In genomic region chr15:91694131-91694828, GRCh38 we compare ENCODE assay signal across 9 cellular contexts.
DNase-seq lines count a peak whose midpoint lies in the region; ATAC-seq and TF ChIP-seq lines count a peak whose summit lies in the region.
"Had no signal": no experiment of that assay in that cellular context is flagged by ENCODE, and none has a peak within 500 bp of the region (broad histone marks: within the 10 kb centered on the region; RNA-seq: fewer than 3 reads in every experiment).

No MANE protein-coding gene starts in this region.

- peaks cover 0 to 3% of the 10 kb centered on the region in 2 donors for H3K4me1 ChIP-seq in ascending aorta
- no peaks in the 10 kb centered on the region for H3K4me1 ChIP-seq in right cardiac atrium (ENCODE audit: control insufficient read depth, insufficient read depth, low read length)

- H3K9me3 ChIP-seq in ascending aorta (no peaks in the 10 kb centered on the region), right cardiac atrium (ENCODE audit: control insufficient read depth, low read length) (no peaks in the 10 kb centered on the region)

- intact Hi-C loops in ascending aorta (cut with DNase I) (loop anchor here (2.0 to 10.0 kb wide), 2 partner anchors 159 to 231 kb away; partner anchors contain the start of gene SLCO3A1), right cardiac atrium (cut with DNase I) (no loop called here)

- H3K36me3 Mint-ChIP-seq in activated naive CD4-positive, alpha-beta T cell treated with anti-CD3 and anti-CD28 coated beads, Interleukin-2, amount 10 ng/mL, durations not matched to agents 7 days and 5 days: no peaks in the 10 kb centered on the region

- H3K4me3 Mint-ChIP-seq in activated naive CD4-positive, alpha-beta T cell treated with anti-CD3 and anti-CD28 coated beads, Interleukin-2, amount 10 ng/mL, durations not matched to agents 7 days and 5 days: no peak overlapping the region

- no peaks in the 10 kb centered on the region for H3K4me1 Mint-ChIP-seq in activated naive CD4-positive, alpha-beta T cell treated with anti-CD3 and anti-CD28 coated beads, Interleukin-2, amount 10 ng/mL, durations not matched to agents 7 days and 5 days

- ATAC-seq in right cardiac atrium (peak; percentile 91 to 97), HG02870 (IDR thresholded peaks at IDR 0.05; ENCODE audit: unreplicated experiment) (no peak)

- TF ChIP-seq CTCF in ascending aorta (IDR thresholded peaks at IDR 0.05) (no peak), GM10248 (IDR thresholded peaks at IDR 0.05; ENCODE audit: control extremely low read depth, extremely low read depth, low read depth, missing control alignments) (no peak)

- no peaks in the 10 kb centered on the region for H3K36me3 ChIP-seq in ascending aorta

- H3K27ac ChIP-seq in ascending aorta (peak overlapping the region; percentile 72 to 81), right cardiac atrium (ENCODE audit: low read length) (peak overlapping the region; percentile 96)

- H3K27me3 ChIP-seq in ascending aorta (no peaks in the 10 kb centered on the region), right cardiac atrium (ENCODE audit: control insufficient read depth, insufficient read depth) (no peaks in the 10 kb centered on the region)

- WGBS in right cardiac atrium: 44% methylated on average over 11 of the region's 11 CpGs

- no peak overlapping the region for H3K27ac Mint-ChIP-seq in activated naive CD4-positive, alpha-beta T cell treated with anti-CD3 and anti-CD28 coated beads, Interleukin-2, amount 10 ng/mL, durations not matched to agents 7 days and 5 days

- DNase-seq in DMS 273 (lab: John Stamatoyannopoulos, UW; ENCODE audit: unreplicated experiment) (peak; percentile 76), ascending aorta (ENCODE audit: low spot score in 2 of 2) (peak in 1 of 2 donors; percentile 74), right cardiac atrium (peak; percentile 63 to 79 (median 67)), skeletal muscle cell (ENCODE audit: low read depth) (peak; percentile 1), GM10248 (ENCODE audit: extremely low spot score) (no peak), DMS153 treated with DMSO at 0.1 percent for 48 hours (lab: John Stamatoyannopoulos, UW; ENCODE audit: unreplicated experiment) (no peak)
- no peak for DNase-seq in activated naive CD4-positive, alpha-beta T cell treated with anti-CD3 and anti-CD28 coated beads, Interleukin-2, amount 10 ng/mL, durations not matched to agents 7 days and 5 days
- DNase-seq: SHP77 had no signal

- H3K27me3 Mint-ChIP-seq in activated naive CD4-positive, alpha-beta T cell treated with anti-CD3 and anti-CD28 coated beads, Interleukin-2, amount 10 ng/mL, durations not matched to agents 7 days and 5 days: peaks cover 17% of the 10 kb centered on the region

- CTCF ChIA-PET in activated naive CD4-positive, alpha-beta T cell treated with anti-CD3 and anti-CD28 coated beads, Interleukin-2, amount 10 ng/mL, durations not matched to agents 7 days and 5 days (lab: Charles Lee): interaction anchor here (0.9 kb wide), 1 partner anchor 12 kb away, joined by 4 read pairs; no protein-coding TSS in a partner anchor
- CTCF ChIA-PET in GM10248 (lab: Yijun Ruan, JAX): interaction anchor here (5.2 kb wide), 1 partner anchor 11 kb away, joined by 24 read pairs; no protein-coding TSS in a partner anchor

- peak overlapping the region in 1 of 2 donors; percentile 51 for H3K4me3 ChIP-seq in ascending aorta
- peak overlapping the region; percentile 51 for H3K4me3 ChIP-seq in right cardiac atrium (ENCODE audit: low read length)
- peak overlapping the region; percentile 16 for H3K4me3 ChIP-seq in skeletal muscle cell (ENCODE audit: low read depth, low read length)

- POLR2A ChIA-PET in GM10248 (lab: Yijun Ruan, JAX): no interaction called here

- H3K9me3 Mint-ChIP-seq in activated naive CD4-positive, alpha-beta T cell treated with anti-CD3 and anti-CD28 coated beads, Interleukin-2, amount 10 ng/mL, durations not matched to agents 7 days and 5 days: no peaks in the 10 kb centered on the region

Comparison
In these comparisons a context has a peak if more than half of its experiments do, and no peak if none do; other contexts are left out.
1. DNase-seq: peak in DMS 273 (single experiment), right cardiac atrium (3 of 3) and skeletal muscle cell (single experiment); none in activated naive CD4-positive, alpha-beta T cell treated with anti-CD3 and anti-CD28 coated beads, Interleukin-2, amount 10 ng/mL, durations not matched to agents 7 days and 5 days (single experiment), GM10248 (single experiment) and DMS153 treated with DMSO at 0.1 percent for 48 hours (single experiment).